8 cellular contexts compared by ENCODE assay signal in the genomic region with DNA sequence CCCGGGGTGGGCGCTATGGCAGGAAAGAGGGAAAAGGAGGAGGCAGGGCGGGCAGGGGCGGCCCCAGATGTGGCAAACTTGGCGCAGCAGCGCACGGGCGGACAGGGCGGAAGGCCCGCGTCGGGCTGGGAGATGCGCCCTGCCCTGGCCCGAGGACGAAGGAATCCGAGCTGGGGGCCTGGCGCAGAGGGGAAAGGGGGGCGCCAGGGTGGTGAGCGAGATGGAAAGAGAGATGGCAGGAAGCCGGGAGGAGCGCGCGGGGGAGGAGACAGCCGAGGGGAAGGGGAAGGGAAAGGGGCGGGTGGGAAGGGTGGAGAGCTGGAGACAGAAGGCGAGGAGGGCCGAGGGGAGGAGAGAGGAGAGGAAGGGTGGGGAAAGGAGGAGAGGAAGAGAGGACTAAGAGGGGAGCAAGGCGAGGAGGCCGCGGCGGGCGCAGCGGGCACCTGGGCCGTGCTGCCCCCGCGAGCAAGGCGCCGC. TPM values are rescaled to one million over a fixed set of nuclear protein-coding genes. Genes with fewer than 3 reads are reported as not detected.
DNase-seq lines count a peak whose midpoint lies in the region; ATAC-seq and TF ChIP-seq lines count a peak whose summit lies in the region.

A gene (plus strand): TSS at position 380 of the 477 bp plus-strand sequence. CDS start 147 bp downstream, outside the sequence.

- 2% methylated on average over 38 of the region's 38 CpGs for WGBS in esophagus muscularis mucosa
- WGBS in aorta, 2 donors = 1% methylated on average over 25 to 38 of the region's 38 CpGs

- peaks cover 0 to 20% (median 8%) of the 10 kb centered on the region in 4 donors for H3K36me3 ChIP-seq in esophagus muscularis mucosa
- H3K36me3 ChIP-seq in naive thymus-derived CD4-positive, alpha-beta T cell (ENCODE audit: control insufficient read depth in 2 of 3, insufficient read depth in 3 of 3, low read length in 3 of 3) = no peaks in the 10 kb centered on the region
- peaks cover 0 to 2% of the 10 kb centered on the region in 2 donors for H3K36me3 ChIP-seq in aorta (ENCODE audit: control insufficient read depth in 1 of 2, insufficient read depth in 2 of 2, low read length in 1 of 2)

- H3K9me3 Mint-ChIP-seq in T-helper 2 cell treated with Interferon-gamma antibody and Interleukin-4, amounts not matched to agents 5 μg/mL and 100 μg/mL, for 36 hours = no peaks in the 10 kb centered on the region
- no peaks in the 10 kb centered on the region for H3K9me3 Mint-ChIP-seq in naive thymus-derived CD4-positive, alpha-beta T cell

- peaks cover 7% of the 10 kb centered on the region for H3K4me1 Mint-ChIP-seq in T-helper 2 cell treated with Interferon-gamma antibody and Interleukin-4, amounts not matched to agents 5 μg/mL and 100 μg/mL, for 36 hours (ENCODE audit: low read depth)
- peaks cover 5 to 20% (median 11%) of the 10 kb centered on the region in 7 donors for H3K4me1 Mint-ChIP-seq in naive thymus-derived CD4-positive, alpha-beta T cell

- no peaks in the 10 kb centered on the region for H3K36me3 Mint-ChIP-seq in T-helper 2 cell treated with Interferon-gamma antibody and Interleukin-4, amounts not matched to agents 5 μg/mL and 100 μg/mL, for 36 hours (ENCODE audit: low read depth)
- peaks cover 0 to 4% (median 0%) of the 10 kb centered on the region in 5 donors for H3K36me3 Mint-ChIP-seq in naive thymus-derived CD4-positive, alpha-beta T cell

- no peak for TF ChIP-seq EP300 in esophagus muscularis mucosa (IDR thresholded peaks at IDR 0.05)

- H3K27ac ChIP-seq in VCaP (peak within 1 kb of the TSS; percentile 94), esophagus muscularis mucosa (replicated peaks in 1 of 4) (peak within 1 kb of the TSS; percentile 99 to 100 (median 100)), aorta (ENCODE audit: low read depth in 1 of 2, low read length in 2 of 2) (peak within 1 kb of the TSS; percentile 87 to 99)
- no peak within 1 kb of the TSS for H3K27ac ChIP-seq in naive thymus-derived CD4-positive, alpha-beta T cell (ENCODE audit: low read depth, low read length)

- H3K4me3 ChIP-seq in LNCaP clone FGC (ENCODE audit: low read depth, low read length) (peak within 1 kb of the TSS; percentile 63), esophagus muscularis mucosa (peak within 1 kb of the TSS; percentile 74 to 95 (median 91)), aorta (ENCODE audit: low read length in 2 of 2) (peak within 1 kb of the TSS; percentile 24 to 77)
- peak within 1 kb of the TSS; percentile 69 for H3K4me3 ChIP-seq in naive thymus-derived CD4-positive, alpha-beta T cell (ENCODE audit: low read length)

- H3K4me3 Mint-ChIP-seq in T-helper 2 cell treated with Interferon-gamma antibody and Interleukin-4, amounts not matched to agents 5 μg/mL and 100 μg/mL, for 36 hours = peak within 1 kb of the TSS; percentile 97
- H3K4me3 Mint-ChIP-seq in naive thymus-derived CD4-positive, alpha-beta T cell = peak within 1 kb of the TSS; percentile 95 to 100 (median 99)

- ATAC-seq in naive thymus-derived CD4-positive, alpha-beta T cell = no peak
- ATAC-seq in aorta (ENCODE audit: low FRiP score) (peak; percentile 37), HG02571 (IDR thresholded peaks at IDR 0.05; ENCODE audit: unreplicated experiment) (no peak)

- H3K27ac Mint-ChIP-seq in T-helper 2 cell treated with Interferon-gamma antibody and Interleukin-4, amounts not matched to agents 5 μg/mL and 100 μg/mL, for 36 hours = peak within 1 kb of the TSS; percentile 91
- peak within 1 kb of the TSS in 7 of 9 donors; percentile 64 to 95 (median 80) for H3K27ac Mint-ChIP-seq in naive thymus-derived CD4-positive, alpha-beta T cell

- H3K4me1 ChIP-seq in esophagus muscularis mucosa = peaks cover 51 to 82% (median 80%) of the 10 kb centered on the region in 4 donors
- peaks cover 5 to 6% of the 10 kb centered on the region in 2 donors for H3K4me1 ChIP-seq in naive thymus-derived CD4-positive, alpha-beta T cell (ENCODE audit: control insufficient read depth in 2 of 2, insufficient read depth in 2 of 2, low read length in 2 of 2)
- peaks cover 0 to 3% of the 10 kb centered on the region in 2 donors for H3K4me1 ChIP-seq in aorta (ENCODE audit: control insufficient read depth in 1 of 2, insufficient read depth in 2 of 2, low read length in 2 of 2)

- H3K9me3 ChIP-seq in esophagus muscularis mucosa = no peaks in the 10 kb centered on the region
- no peaks in the 10 kb centered on the region for H3K9me3 ChIP-seq in naive thymus-derived CD4-positive, alpha-beta T cell (ENCODE audit: control insufficient read depth in 2 of 3, low read length in 3 of 3)
- no peaks in the 10 kb centered on the region for H3K9me3 ChIP-seq in aorta (ENCODE audit: control insufficient read depth, low read length)

- TF ChIP-seq POLR2A in esophagus muscularis mucosa (IDR thresholded peaks at IDR 0.05; ENCODE audit: low read depth) = peak; percentile 11

- intact Hi-C loops in esophagus muscularis mucosa (cut with DNase I) = no loop called here
- intact Hi-C loops in naive thymus-derived CD4-positive, alpha-beta T cell (cut with micrococcal nuclease) = no loop called here
- intact Hi-C loops in aorta (cut with DNase I) = no loop called here

- H3K27me3 Mint-ChIP-seq in T-helper 2 cell treated with Interferon-gamma antibody and Interleukin-4, amounts not matched to agents 5 μg/mL and 100 μg/mL, for 36 hours (ENCODE audit: low read depth) = peaks cover 29% of the 10 kb centered on the region
- peaks cover 15 to 44% (median 21%) of the 10 kb centered on the region in 5 donors for H3K27me3 Mint-ChIP-seq in naive thymus-derived CD4-positive, alpha-beta T cell

- H3K27me3 ChIP-seq in esophagus muscularis mucosa (no peaks in the 10 kb centered on the region), aorta (ENCODE audit: control insufficient read depth in 1 of 2, insufficient read depth in 2 of 2, low read length in 1 of 2) (no peaks in the 10 kb centered on the region)
- no peaks in the 10 kb centered on the region for H3K27me3 ChIP-seq in naive thymus-derived CD4-positive, alpha-beta T cell (ENCODE audit: control insufficient read depth in 2 of 2, insufficient read depth in 2 of 2, low read length in 2 of 2)

- CTCF ChIA-PET in naive thymus-derived CD4-positive, alpha-beta T cell (lab: Charles Lee) = interaction anchor here (1.0 to 2.4 kb wide), 4 partner anchors 10 to 23 kb away, joined by 3 to 7 read pairs (median 5); a partner anchor contains a TSS

- DNase-seq in T-helper 2 cell treated with Interferon-gamma antibody and Interleukin-4, amounts not matched to agents 5 μg/mL and 100 μg/mL, for 36 hours (ENCODE audit: low spot score) = no peak
- no peak for DNase-seq in T-helper 2 cell
- no peak for DNase-seq in LNCaP clone FGC (ENCODE audit: low read depth)
- peak; percentile 94 for DNase-seq in esophagus muscularis mucosa (ENCODE audit: extremely low spot score)
- peak in 1 of 9 donors; percentile 31 for DNase-seq in naive thymus-derived CD4-positive, alpha-beta T cell
- DNase-seq in aorta = peak; percentile 90 to 94

- POLR2A ChIA-PET in naive thymus-derived CD4-positive, alpha-beta T cell (lab: Charles Lee) = interaction anchor here (0.6 to 2.3 kb wide), 4 partner anchors 23 to 31 kb away, joined by 3 to 7 read pairs (median 6); a partner anchor contains a TSS

- no peak for TF ChIP-seq CTCF in LNCaP clone FGC (IDR thresholded peaks at IDR 0.05; ENCODE audit: control insufficient read depth, extremely low read depth, insufficient read depth)
- no peak for TF ChIP-seq CTCF in VCaP (conservative IDR thresholded peaks at IDR 0.05)
- no peak for TF ChIP-seq CTCF in esophagus muscularis mucosa (IDR thresholded peaks at IDR 0.05)

RNA-seq across cellular contexts. Expression of the gene that starts here (rescaled TPM):
- total RNA-seq in esophagus muscularis mucosa (100 to 1,000 TPM in 1 of 4 donors, 10 to 100 TPM in 3; 43.4 to 104 (median 73.9) TPM), aorta (10 to 100 TPM; 87.4 to 92.4 TPM)
- 1 to 10 TPM in 4 of 5 experiments, under 1 TPM in 1; 0.62 to 5.0 (median 2.3) TPM for total RNA-seq in naive thymus-derived CD4-positive, alpha-beta T cell
- polyA plus RNA-seq in naive thymus-derived CD4-positive, alpha-beta T cell = under 1 TPM; 0.07 to 0.09 TPM
- polyA plus RNA-seq in aorta = 10 to 100 TPM; 48.1 to 85.8 TPM

Comparison
In these comparisons a context has a peak if more than half of its experiments do, and no peak if none do; other contexts are left out.
1. RNA of the gene that starts here (total RNA-seq): 87.4 to 92.4 TPM in aorta and 43.4 to 104 TPM in esophagus muscularis mucosa; 0.62 to 5.0 TPM in naive thymus-derived CD4-positive, alpha-beta T cell; every median in the first group is over 4 times any median in the second.
2. RNA of the gene that starts here (polyA plus RNA-seq): 48.1 to 85.8 TPM in aorta; 0.07 to 0.09 TPM in naive thymus-derived CD4-positive, alpha-beta T cell; every median in the first group is over 10 times any median in the second.
3. DNase-seq: peak in esophagus muscularis mucosa (single experiment) and aorta (2 of 2); none in T-helper 2 cell treated with Interferon-gamma antibody and Interleukin-4, amounts not matched to agents 5 μg/mL and 100 μg/mL, for 36 hours (single experiment), T-helper 2 cell (0 of 5) and LNCaP clone FGC (single experiment).
4. Peak in every context shown above with its lines, with median percentiles within 50 percentile points of each other: H3K4me3 ChIP-seq.